In the genomic region with DNA sequence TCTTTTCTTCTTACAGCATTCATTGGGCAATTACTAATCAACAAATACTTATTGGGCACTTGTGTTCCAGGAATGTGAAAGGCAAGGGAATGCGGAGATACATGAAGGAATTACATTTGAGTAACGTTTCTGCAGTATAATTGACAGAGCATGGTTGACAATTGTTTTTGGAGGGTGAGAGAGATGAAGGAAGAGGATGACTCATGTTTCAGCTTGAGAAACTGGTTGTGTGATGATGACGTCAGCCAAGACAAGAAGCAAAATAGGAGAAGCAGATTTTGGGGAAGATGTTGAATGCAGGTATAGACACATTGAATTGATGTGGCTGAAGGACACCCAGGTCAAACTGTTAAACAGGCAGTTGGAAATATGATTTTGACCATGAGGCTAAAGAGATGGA, we compare ENCODE assay signal across 1 cellular context.
TF ChIP-seq lines count a peak whose summit lies in the region.

No MANE protein-coding gene starts in this region.

TF ChIP-seq in H1, 55 proteins besides CTCF, POLR2A, EP300 and RAD21 (continued from another document):
- TF ChIP-seq, protein P1, sequence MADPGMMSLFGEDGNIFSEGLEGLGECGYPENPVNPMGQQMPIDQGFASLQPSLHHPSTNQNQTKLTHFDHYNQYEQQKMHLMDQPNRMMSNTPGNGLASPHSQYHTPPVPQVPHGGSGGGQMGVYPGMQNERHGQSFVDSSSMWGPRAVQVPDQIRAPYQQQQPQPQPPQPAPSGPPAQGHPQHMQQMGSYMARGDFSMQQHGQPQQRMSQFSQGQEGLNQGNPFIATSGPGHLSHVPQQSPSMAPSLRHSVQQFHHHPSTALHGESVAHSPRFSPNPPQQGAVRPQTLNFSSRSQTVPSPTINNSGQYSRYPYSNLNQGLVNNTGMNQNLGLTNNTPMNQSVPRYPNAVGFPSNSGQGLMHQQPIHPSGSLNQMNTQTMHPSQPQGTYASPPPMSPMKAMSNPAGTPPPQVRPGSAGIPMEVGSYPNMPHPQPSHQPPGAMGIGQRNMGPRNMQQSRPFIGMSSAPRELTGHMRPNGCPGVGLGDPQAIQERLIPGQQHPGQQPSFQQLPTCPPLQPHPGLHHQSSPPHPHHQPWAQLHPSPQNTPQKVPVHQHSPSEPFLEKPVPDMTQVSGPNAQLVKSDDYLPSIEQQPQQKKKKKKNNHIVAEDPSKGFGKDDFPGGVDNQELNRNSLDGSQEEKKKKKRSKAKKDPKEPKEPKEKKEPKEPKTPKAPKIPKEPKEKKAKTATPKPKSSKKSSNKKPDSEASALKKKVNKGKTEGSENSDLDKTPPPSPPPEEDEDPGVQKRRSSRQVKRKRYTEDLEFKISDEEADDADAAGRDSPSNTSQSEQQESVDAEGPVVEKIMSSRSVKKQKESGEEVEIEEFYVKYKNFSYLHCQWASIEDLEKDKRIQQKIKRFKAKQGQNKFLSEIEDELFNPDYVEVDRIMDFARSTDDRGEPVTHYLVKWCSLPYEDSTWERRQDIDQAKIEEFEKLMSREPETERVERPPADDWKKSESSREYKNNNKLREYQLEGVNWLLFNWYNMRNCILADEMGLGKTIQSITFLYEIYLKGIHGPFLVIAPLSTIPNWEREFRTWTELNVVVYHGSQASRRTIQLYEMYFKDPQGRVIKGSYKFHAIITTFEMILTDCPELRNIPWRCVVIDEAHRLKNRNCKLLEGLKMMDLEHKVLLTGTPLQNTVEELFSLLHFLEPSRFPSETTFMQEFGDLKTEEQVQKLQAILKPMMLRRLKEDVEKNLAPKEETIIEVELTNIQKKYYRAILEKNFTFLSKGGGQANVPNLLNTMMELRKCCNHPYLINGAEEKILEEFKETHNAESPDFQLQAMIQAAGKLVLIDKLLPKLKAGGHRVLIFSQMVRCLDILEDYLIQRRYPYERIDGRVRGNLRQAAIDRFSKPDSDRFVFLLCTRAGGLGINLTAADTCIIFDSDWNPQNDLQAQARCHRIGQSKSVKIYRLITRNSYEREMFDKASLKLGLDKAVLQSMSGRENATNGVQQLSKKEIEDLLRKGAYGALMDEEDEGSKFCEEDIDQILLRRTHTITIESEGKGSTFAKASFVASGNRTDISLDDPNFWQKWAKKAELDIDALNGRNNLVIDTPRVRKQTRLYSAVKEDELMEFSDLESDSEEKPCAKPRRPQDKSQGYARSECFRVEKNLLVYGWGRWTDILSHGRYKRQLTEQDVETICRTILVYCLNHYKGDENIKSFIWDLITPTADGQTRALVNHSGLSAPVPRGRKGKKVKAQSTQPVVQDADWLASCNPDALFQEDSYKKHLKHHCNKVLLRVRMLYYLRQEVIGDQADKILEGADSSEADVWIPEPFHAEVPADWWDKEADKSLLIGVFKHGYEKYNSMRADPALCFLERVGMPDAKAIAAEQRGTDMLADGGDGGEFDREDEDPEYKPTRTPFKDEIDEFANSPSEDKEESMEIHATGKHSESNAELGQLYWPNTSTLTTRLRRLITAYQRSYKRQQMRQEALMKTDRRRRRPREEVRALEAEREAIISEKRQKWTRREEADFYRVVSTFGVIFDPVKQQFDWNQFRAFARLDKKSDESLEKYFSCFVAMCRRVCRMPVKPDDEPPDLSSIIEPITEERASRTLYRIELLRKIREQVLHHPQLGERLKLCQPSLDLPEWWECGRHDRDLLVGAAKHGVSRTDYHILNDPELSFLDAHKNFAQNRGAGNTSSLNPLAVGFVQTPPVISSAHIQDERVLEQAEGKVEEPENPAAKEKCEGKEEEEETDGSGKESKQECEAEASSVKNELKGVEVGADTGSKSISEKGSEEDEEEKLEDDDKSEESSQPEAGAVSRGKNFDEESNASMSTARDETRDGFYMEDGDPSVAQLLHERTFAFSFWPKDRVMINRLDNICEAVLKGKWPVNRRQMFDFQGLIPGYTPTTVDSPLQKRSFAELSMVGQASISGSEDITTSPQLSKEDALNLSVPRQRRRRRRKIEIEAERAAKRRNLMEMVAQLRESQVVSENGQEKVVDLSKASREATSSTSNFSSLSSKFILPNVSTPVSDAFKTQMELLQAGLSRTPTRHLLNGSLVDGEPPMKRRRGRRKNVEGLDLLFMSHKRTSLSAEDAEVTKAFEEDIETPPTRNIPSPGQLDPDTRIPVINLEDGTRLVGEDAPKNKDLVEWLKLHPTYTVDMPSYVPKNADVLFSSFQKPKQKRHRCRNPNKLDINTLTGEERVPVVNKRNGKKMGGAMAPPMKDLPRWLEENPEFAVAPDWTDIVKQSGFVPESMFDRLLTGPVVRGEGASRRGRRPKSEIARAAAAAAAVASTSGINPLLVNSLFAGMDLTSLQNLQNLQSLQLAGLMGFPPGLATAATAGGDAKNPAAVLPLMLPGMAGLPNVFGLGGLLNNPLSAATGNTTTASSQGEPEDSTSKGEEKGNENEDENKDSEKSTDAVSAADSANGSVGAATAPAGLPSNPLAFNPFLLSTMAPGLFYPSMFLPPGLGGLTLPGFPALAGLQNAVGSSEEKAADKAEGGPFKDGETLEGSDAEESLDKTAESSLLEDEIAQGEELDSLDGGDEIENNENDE (IDR thresholded peaks at IDR 0.05; ENCODE audit: insufficient replicate concordance, low read length) = no peak
- TF ChIP-seq TBP (IDR thresholded peaks at IDR 0.05; ENCODE audit: low read depth, low read length) = no peak
